In the genomic region with DNA sequence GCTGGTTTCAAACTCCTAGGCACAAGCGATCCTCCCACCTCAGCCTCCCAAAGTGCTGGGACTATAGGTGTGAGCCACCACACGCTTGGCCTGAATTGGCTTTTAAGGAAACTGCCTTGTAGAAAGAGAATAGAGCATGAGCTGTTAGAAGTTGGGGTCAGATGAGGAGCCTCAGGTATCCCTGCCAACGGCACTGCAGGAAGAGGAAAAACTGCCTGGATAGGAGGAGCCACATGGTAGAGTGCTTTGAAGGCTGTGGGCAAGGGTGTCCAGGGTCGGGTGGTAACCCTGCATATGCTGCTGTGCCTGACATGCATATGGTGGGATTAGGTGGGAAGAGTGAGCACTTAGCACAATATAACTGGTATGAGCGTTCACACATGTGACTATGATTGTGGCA, we compare ENCODE assay signal across 26 cellular contexts.
"Had no signal": no experiment of that assay in that cellular context is flagged by ENCODE, and none has a peak within 500 bp of the region (broad histone marks: within the 10 kb centered on the region; RNA-seq: fewer than 3 reads in every experiment).

No MANE protein-coding gene starts in this region.

- H3K4me3 ChIP-seq: breast epithelium, hepatocyte, thoracic aorta had no signal

- H3K27me3 Mint-ChIP-seq: activated T-cell treated with anti-CD3 and anti-CD28 coated beads, Interleukin-2, amount 50 U/mL, for 24 hours; activated T-helper 17 cell treated with anti-CD3 and anti-CD28 coated beads, Interleukin-2, amount 50 U/mL, for 72 hours; T-helper 17 cell had no signal

- ATAC-seq: activated CD4-positive, CD25-positive, alpha-beta regulatory T cell treated with anti-CD3 and anti-CD28 coated beads, Interleukin-2, amount 50 U/mL, for 24 hours; activated T-helper 17 cell treated with anti-CD3 and anti-CD28 coated beads, Interleukin-2, amount 50 U/mL, for 72 hours; naive thymus-derived CD4-positive, alpha-beta T cell; T-helper 17 cell had no signal

- DNase-seq: activated CD4-positive, alpha-beta T cell treated with anti-CD3 and anti-CD28 coated beads for 48 hours; activated CD4-positive, alpha-beta T cell treated with anti-CD3 and anti-CD28 coated beads, Interleukin-2, amount 50 U/mL, for 48 hours; activated CD8-positive, alpha-beta memory T cell treated with anti-CD3 and anti-CD28 coated beads for 24 hours; activated CD8-positive, alpha-beta memory T cell treated with anti-CD3 and anti-CD28 coated beads, Interleukin-2, amount 50 U/mL, for 4 hours; activated gamma-delta T cell treated with Interleukin-2 at 50 U/mL for 16 hours; activated naive CD4-positive, alpha-beta T cell treated with anti-CD3 and anti-CD28 coated beads, Interleukin-2, amount 50 U/mL, for 16 hours; activated T-cell treated with anti-CD3 and anti-CD28 coated beads, Interleukin-2, amount 50 U/mL, for 24 hours; central memory CD4-positive, alpha-beta T cell; dermis blood vessel endothelial cell; effector CD8-positive, alpha-beta T cell; islet precursor cell; stimulated activated CD4-positive, alpha-beta T cell treated with anti-CD3 and anti-CD28 coated beads, Interleukin-15, amount 100 ng/mL, for 24 hours; stimulated activated CD4-positive, alpha-beta T cell treated with anti-CD3 and anti-CD28 coated beads, Interleukin-2, amount 100 ng/mL, for 24 hours; stimulated activated naive CD4-positive, alpha-beta T cell; T-helper 17 cell; T1000; trophoblast cell; WERI-Rb-1 had no signal

- H3K4me1 ChIP-seq: breast epithelium had no signal

- H3K9me3 Mint-ChIP-seq: activated T-helper 17 cell treated with anti-CD3 and anti-CD28 coated beads, Interleukin-2, amount 50 U/mL, for 72 hours had no signal

- H3K36me3 ChIP-seq: breast epithelium, thoracic aorta, WERI-Rb-1 had no signal

- H3K9me3 ChIP-seq: breast epithelium, thoracic aorta had no signal

- H3K27ac Mint-ChIP-seq: activated T-cell treated with anti-CD3 and anti-CD28 coated beads, Interleukin-2, amount 50 U/mL, for 24 hours; activated T-helper 17 cell treated with anti-CD3 and anti-CD28 coated beads, Interleukin-2, amount 50 U/mL, for 72 hours; T-helper 17 cell had no signal

- H3K27me3 ChIP-seq: breast epithelium, hepatocyte had no signal

- H3K27ac ChIP-seq: breast epithelium, epithelial cell of prostate, hepatocyte, parathyroid adenoma, thoracic aorta, WERI-Rb-1 had no signal

- H3K4me3 Mint-ChIP-seq: activated T-cell treated with anti-CD3 and anti-CD28 coated beads, Interleukin-2, amount 50 U/mL, for 24 hours; activated T-helper 17 cell treated with anti-CD3 and anti-CD28 coated beads, Interleukin-2, amount 50 U/mL, for 72 hours; naive thymus-derived CD4-positive, alpha-beta T cell; T-helper 17 cell had no signal
